ENCODE assay signal across 1 cellular context in the genomic region with DNA sequence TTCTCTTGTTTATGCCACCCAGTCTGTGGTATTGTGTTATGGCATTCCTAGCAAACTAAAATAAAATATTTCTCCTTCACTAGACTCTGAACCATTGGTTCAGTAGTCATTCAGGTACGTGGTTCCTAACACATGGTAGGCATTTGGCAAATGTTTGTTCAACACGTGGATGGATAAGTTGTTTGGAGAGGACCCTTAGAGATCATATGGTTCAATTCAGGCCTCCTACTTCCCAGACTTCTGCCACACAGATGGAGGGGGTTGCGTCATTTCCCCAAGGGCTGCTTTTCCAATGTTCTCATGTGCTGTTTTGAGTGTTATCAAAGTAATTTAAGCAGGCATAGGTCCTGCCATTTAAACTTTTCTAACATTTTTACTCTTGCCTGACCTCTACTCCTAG.
TF ChIP-seq lines count a peak whose summit lies in the region.

No MANE protein-coding gene starts in this region.

TF ChIP-seq in H1, 55 proteins besides CTCF, POLR2A, EP300 and RAD21:
- TF ChIP-seq HDAC2 (IDR thresholded peaks at IDR 0.05; ENCODE audit: borderline replicate concordance in 1 of 2, low read depth in 2 of 2, low read length in 2 of 2) = no peak
- TF ChIP-seq RXRA (IDR thresholded peaks at IDR 0.05; ENCODE audit: insufficient read depth, low read depth, low read length) = no peak
- TF ChIP-seq JUND (IDR thresholded peaks at IDR 0.05; ENCODE audit: low read length) = no peak
- no peak for TF ChIP-seq CHD1 (IDR thresholded peaks at IDR 0.05; ENCODE audit: low read depth, low read length)
- no peak for TF ChIP-seq POU5F1 (IDR thresholded peaks at IDR 0.05; ENCODE audit: low read depth, low read length)
- TF ChIP-seq FOSL1 (IDR thresholded peaks at IDR 0.05; ENCODE audit: insufficient read depth, low read depth, low read length) = no peak
- TF ChIP-seq ASH2L (IDR thresholded peaks at IDR 0.05; ENCODE audit: low read length) = no peak
- TF ChIP-seq, protein P1, sequence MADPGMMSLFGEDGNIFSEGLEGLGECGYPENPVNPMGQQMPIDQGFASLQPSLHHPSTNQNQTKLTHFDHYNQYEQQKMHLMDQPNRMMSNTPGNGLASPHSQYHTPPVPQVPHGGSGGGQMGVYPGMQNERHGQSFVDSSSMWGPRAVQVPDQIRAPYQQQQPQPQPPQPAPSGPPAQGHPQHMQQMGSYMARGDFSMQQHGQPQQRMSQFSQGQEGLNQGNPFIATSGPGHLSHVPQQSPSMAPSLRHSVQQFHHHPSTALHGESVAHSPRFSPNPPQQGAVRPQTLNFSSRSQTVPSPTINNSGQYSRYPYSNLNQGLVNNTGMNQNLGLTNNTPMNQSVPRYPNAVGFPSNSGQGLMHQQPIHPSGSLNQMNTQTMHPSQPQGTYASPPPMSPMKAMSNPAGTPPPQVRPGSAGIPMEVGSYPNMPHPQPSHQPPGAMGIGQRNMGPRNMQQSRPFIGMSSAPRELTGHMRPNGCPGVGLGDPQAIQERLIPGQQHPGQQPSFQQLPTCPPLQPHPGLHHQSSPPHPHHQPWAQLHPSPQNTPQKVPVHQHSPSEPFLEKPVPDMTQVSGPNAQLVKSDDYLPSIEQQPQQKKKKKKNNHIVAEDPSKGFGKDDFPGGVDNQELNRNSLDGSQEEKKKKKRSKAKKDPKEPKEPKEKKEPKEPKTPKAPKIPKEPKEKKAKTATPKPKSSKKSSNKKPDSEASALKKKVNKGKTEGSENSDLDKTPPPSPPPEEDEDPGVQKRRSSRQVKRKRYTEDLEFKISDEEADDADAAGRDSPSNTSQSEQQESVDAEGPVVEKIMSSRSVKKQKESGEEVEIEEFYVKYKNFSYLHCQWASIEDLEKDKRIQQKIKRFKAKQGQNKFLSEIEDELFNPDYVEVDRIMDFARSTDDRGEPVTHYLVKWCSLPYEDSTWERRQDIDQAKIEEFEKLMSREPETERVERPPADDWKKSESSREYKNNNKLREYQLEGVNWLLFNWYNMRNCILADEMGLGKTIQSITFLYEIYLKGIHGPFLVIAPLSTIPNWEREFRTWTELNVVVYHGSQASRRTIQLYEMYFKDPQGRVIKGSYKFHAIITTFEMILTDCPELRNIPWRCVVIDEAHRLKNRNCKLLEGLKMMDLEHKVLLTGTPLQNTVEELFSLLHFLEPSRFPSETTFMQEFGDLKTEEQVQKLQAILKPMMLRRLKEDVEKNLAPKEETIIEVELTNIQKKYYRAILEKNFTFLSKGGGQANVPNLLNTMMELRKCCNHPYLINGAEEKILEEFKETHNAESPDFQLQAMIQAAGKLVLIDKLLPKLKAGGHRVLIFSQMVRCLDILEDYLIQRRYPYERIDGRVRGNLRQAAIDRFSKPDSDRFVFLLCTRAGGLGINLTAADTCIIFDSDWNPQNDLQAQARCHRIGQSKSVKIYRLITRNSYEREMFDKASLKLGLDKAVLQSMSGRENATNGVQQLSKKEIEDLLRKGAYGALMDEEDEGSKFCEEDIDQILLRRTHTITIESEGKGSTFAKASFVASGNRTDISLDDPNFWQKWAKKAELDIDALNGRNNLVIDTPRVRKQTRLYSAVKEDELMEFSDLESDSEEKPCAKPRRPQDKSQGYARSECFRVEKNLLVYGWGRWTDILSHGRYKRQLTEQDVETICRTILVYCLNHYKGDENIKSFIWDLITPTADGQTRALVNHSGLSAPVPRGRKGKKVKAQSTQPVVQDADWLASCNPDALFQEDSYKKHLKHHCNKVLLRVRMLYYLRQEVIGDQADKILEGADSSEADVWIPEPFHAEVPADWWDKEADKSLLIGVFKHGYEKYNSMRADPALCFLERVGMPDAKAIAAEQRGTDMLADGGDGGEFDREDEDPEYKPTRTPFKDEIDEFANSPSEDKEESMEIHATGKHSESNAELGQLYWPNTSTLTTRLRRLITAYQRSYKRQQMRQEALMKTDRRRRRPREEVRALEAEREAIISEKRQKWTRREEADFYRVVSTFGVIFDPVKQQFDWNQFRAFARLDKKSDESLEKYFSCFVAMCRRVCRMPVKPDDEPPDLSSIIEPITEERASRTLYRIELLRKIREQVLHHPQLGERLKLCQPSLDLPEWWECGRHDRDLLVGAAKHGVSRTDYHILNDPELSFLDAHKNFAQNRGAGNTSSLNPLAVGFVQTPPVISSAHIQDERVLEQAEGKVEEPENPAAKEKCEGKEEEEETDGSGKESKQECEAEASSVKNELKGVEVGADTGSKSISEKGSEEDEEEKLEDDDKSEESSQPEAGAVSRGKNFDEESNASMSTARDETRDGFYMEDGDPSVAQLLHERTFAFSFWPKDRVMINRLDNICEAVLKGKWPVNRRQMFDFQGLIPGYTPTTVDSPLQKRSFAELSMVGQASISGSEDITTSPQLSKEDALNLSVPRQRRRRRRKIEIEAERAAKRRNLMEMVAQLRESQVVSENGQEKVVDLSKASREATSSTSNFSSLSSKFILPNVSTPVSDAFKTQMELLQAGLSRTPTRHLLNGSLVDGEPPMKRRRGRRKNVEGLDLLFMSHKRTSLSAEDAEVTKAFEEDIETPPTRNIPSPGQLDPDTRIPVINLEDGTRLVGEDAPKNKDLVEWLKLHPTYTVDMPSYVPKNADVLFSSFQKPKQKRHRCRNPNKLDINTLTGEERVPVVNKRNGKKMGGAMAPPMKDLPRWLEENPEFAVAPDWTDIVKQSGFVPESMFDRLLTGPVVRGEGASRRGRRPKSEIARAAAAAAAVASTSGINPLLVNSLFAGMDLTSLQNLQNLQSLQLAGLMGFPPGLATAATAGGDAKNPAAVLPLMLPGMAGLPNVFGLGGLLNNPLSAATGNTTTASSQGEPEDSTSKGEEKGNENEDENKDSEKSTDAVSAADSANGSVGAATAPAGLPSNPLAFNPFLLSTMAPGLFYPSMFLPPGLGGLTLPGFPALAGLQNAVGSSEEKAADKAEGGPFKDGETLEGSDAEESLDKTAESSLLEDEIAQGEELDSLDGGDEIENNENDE (IDR thresholded peaks at IDR 0.05; ENCODE audit: insufficient replicate concordance, low read length) = no peak
- no peak for TF ChIP-seq ZNF274 (IDR thresholded peaks at IDR 0.05; ENCODE audit: borderline replicate concordance, extremely low read depth, low read length)
- TF ChIP-seq CHD2 (IDR thresholded peaks at IDR 0.05; ENCODE audit: low read length) = no peak
- TF ChIP-seq CEBPB (IDR thresholded peaks at IDR 0.05; ENCODE audit: low read depth, low read length) = no peak
- no peak for TF ChIP-seq KDM5A (IDR thresholded peaks at IDR 0.05; ENCODE audit: low read length)
TF ChIP-seq in H1: peak in this region for 0.
